ENCODE assay signal across 8 cellular contexts in genomic region chr17:66302761-66303626, GRCh38. TPM values are rescaled to one million over a fixed set of nuclear protein-coding genes. Genes with fewer than 3 reads are reported as not detected.
DNase-seq lines count a peak whose midpoint lies in the region; ATAC-seq and TF ChIP-seq lines count a peak whose summit lies in the region.

No MANE protein-coding gene starts in this region.

- H3K4me3 ChIP-seq in SK-N-MC (peak overlapping the region; percentile 83), heart left ventricle (peak overlapping the region; percentile 68 to 94 (median 85)), ovary (peak overlapping the region; percentile 96)

- H3K36me3 Mint-ChIP-seq in activated naive CD8-positive, alpha-beta T cell treated with anti-CD3 and anti-CD28 coated beads, Interleukin-2, amount 50 U/mL, for 24 hours (ENCODE audit: low read depth), result peaks cover 43% of the 10 kb centered on the region

- H3K27ac ChIP-seq in SK-N-MC, result no peak overlapping the region
- peak overlapping the region; percentile 25 to 90 (median 72) for H3K27ac ChIP-seq in heart left ventricle
- H3K27ac ChIP-seq in ovary, result peak overlapping the region; percentile 57 to 63

- peaks cover 0 to 32% (median 7%) of the 10 kb centered on the region in 12 donors for H3K4me1 ChIP-seq in heart left ventricle
- H3K4me1 ChIP-seq in ovary (ENCODE audit: insufficient read depth), result peaks cover 9% of the 10 kb centered on the region

- TF ChIP-seq POLR2A in heart left ventricle (IDR thresholded peaks at IDR 0.05) (no peak), ovary (IDR thresholded peaks at IDR 0.05) (no peak)

- peak overlapping the region; percentile 95 for H3K27ac Mint-ChIP-seq in activated naive CD8-positive, alpha-beta T cell treated with anti-CD3 and anti-CD28 coated beads, Interleukin-2, amount 50 U/mL, for 24 hours

- ATAC-seq in GM18517 (IDR thresholded peaks at IDR 0.05; ENCODE audit: unreplicated experiment) (peak; percentile 37), HG03354 (IDR thresholded peaks at IDR 0.05; ENCODE audit: poor library complexity, severe bottlenecking, unreplicated experiment) (peak; percentile 35), heart left ventricle (peak; percentile 68 to 77 (median 72))
- peak; percentile 11 for ATAC-seq in activated naive CD8-positive, alpha-beta T cell treated with anti-CD3 and anti-CD28 coated beads, Interleukin-2, amount 50 U/mL, for 24 hours

- no peak for TF ChIP-seq CTCF in heart left ventricle (IDR thresholded peaks at IDR 0.05)
- no peak for TF ChIP-seq CTCF in ovary (IDR thresholded peaks at IDR 0.05)

- DNase-seq in A172 (ENCODE audit: low spot score) (peak; percentile 69), SK-N-MC (ENCODE audit: low read depth, low spot score) (no peak), heart left ventricle (peak; percentile 53 to 79 (median 66)), ovary (peak; percentile 46 to 66 (median 63)), ureter (ENCODE audit: low spot score) (peak; percentile 54)
- peak; percentile 51 for DNase-seq in activated naive CD8-positive, alpha-beta T cell treated with anti-CD3 and anti-CD28 coated beads, Interleukin-2, amount 50 U/mL, for 24 hours

- H3K4me3 Mint-ChIP-seq in activated naive CD8-positive, alpha-beta T cell treated with anti-CD3 and anti-CD28 coated beads, Interleukin-2, amount 50 U/mL, for 24 hours, result peak overlapping the region; percentile 96

- TF ChIP-seq EP300 in ovary (IDR thresholded peaks at IDR 0.05), result no peak

- no peaks in the 10 kb centered on the region for H3K9me3 ChIP-seq in SK-N-MC (ENCODE audit: low read depth, low read length)
- peaks cover 0 to 6% (median 0%) of the 10 kb centered on the region in 12 donors for H3K9me3 ChIP-seq in heart left ventricle
- no peaks in the 10 kb centered on the region for H3K9me3 ChIP-seq in ovary

- H3K27me3 Mint-ChIP-seq in activated naive CD8-positive, alpha-beta T cell treated with anti-CD3 and anti-CD28 coated beads, Interleukin-2, amount 50 U/mL, for 24 hours, result peaks cover 3% of the 10 kb centered on the region

- H3K36me3 ChIP-seq in SK-N-MC (ENCODE audit: insufficient read depth, low read length) (no peaks in the 10 kb centered on the region), heart left ventricle (no peaks in the 10 kb centered on the region), ovary (no peaks in the 10 kb centered on the region)

- H3K9me3 Mint-ChIP-seq in activated naive CD8-positive, alpha-beta T cell treated with anti-CD3 and anti-CD28 coated beads, Interleukin-2, amount 50 U/mL, for 24 hours, result no peaks in the 10 kb centered on the region

- H3K4me1 Mint-ChIP-seq in activated naive CD8-positive, alpha-beta T cell treated with anti-CD3 and anti-CD28 coated beads, Interleukin-2, amount 50 U/mL, for 24 hours, result peaks cover 54% of the 10 kb centered on the region

- intact Hi-C loops in heart left ventricle (cut with DNase I) (loop anchor here in 2 of 10 donors (5.0 to 10.0 kb wide), 3 partner anchors 108 to 262 kb away; partner anchors contain the start of gene CEP112 (in 1 of the 2)), ovary (cut with DNase I) (loop anchor here in 2 of 4 donors (5.0 to 10.0 kb wide), 2 partner anchors 242 to 269 kb away; no protein-coding TSS in a partner anchor)

- H3K27me3 ChIP-seq in heart left ventricle, result no peaks in the 10 kb centered on the region
- no peaks in the 10 kb centered on the region for H3K27me3 ChIP-seq in ovary

- H3K9ac ChIP-seq in SK-N-MC (ENCODE audit: insufficient read length), result no peak overlapping the region

- 0 to 1% (median 0%) methylated on average over 24 to 91 of the region's 91 CpGs for WGBS in heart left ventricle, 4 donors
- 0 to 1% (median 0%) methylated on average over 49 to 91 of the region's 91 CpGs for WGBS in ovary, 3 donors

RNA-seq across cellular contexts. Expression of gene PRKCA, which starts 0.6 kb away (rescaled TPM):
- 21.6 and 24.2 TPM in 2 replicates for total RNA-seq in A172 (2014; rRNA removed; shearing (Covaris generic))
- 10 to 100 TPM in 6 of 9 donors, 1 to 10 TPM in 3; 4.8 to 26.8 (median 16.9) TPM for total RNA-seq in heart left ventricle
- 1 to 10 TPM; 3.4 to 3.7 TPM for polyA plus RNA-seq in heart left ventricle
- total RNA-seq in ovary, result 10 to 100 TPM; 22.3 to 67.6 (median 45.0) TPM
- 10 to 100 TPM in 1 of 2 donors, 1 to 10 TPM in 1; 9.1 to 34.4 TPM for polyA plus RNA-seq in ovary
- total RNA-seq in ureter, result 58.1 TPM

Comparison
In these comparisons a context has a peak if more than half of its experiments do, and no peak if none do; other contexts are left out.
1. ATAC-seq: peak in every context shown above with its lines; median percentile 72 in heart left ventricle; 37 in GM18517; 35 in HG03354; 11 in activated naive CD8-positive, alpha-beta T cell treated with anti-CD3 and anti-CD28 coated beads, Interleukin-2, amount 50 U/mL, for 24 hours.